Comparison of ENCODE assay signal across 1 cellular context in genomic region chr5:132426525-132427138, GRCh38.
TF ChIP-seq lines count a peak whose summit lies in the region.

No MANE protein-coding gene starts in this region.

TF ChIP-seq in K562, 482 proteins besides CTCF, POLR2A, EP300 and RAD21 (continued from another document and continues in another):
- TF ChIP-seq TEAD4 (IDR thresholded peaks at IDR 0.05; ENCODE audit: low read length) (peak; percentile 91), TEAD4 (CRISPR knock-in tag; IDR thresholded peaks at IDR 0.05; ENCODE audit: borderline replicate concordance) (peak; percentile 83; the same call in 1 of the 2 replicates), E2F6 (IDR thresholded peaks at IDR 0.05; ENCODE audit: borderline replicate concordance in 1 of 2, extremely low read depth in 1 of 2, insufficient read depth in 1 of 2, insufficient read length in 1 of 2, low read depth in 1 of 2, low read length in 1 of 2, poor library complexity in 1 of 2, severe bottlenecking in 1 of 2) (peak; percentile 70 to 79), NR4A1 (CRISPR knock-in tag; IDR thresholded peaks at IDR 0.05) (peak; percentile 5; the same call in 1 of the 2 replicates), NR4A1 (tag; IDR thresholded peaks at IDR 0.05) (peak; percentile 87), CBX1 (IDR thresholded peaks at IDR 0.05; ENCODE audit: low read depth) (peak; percentile 61), FOSL1 (tag; conservative IDR thresholded peaks at IDR 0.05) (peak; percentile 96), NCOA1 (IDR thresholded peaks at IDR 0.05; ENCODE audit: low read depth) (peak; percentile 82), GATA2 (CRISPR knock-in tag; IDR thresholded peaks at IDR 0.05) (peak; percentile 69; the same call in 1 of the 2 replicates), ZBTB26 (CRISPR knock-in tag; IDR thresholded peaks at IDR 0.05) (no peak), PTRF (tag; IDR thresholded peaks at IDR 0.05) (no peak), TAL1 (IDR thresholded peaks at IDR 0.05) (peak; percentile 78), ZNF644 (tag; IDR thresholded peaks at IDR 0.05; ENCODE audit: low read depth) (peak; percentile 79; the same call in 1 of the 2 replicates), CAMTA2 (CRISPR knock-in tag; conservative IDR thresholded peaks at IDR 0.05) (no peak), PRDM10 (IDR thresholded peaks at IDR 0.05; ENCODE audit: partially characterized antibody) (peak; percentile 17), HMGN3 (IDR thresholded peaks at IDR 0.05; ENCODE audit: borderline replicate concordance, extremely low read depth, insufficient read length, low read depth, low read length) (peak; percentile 61), ZSCAN29 (IDR thresholded peaks at IDR 0.05) (no peak), CBX3 (IDR thresholded peaks at IDR 0.05; ENCODE audit: borderline replicate concordance in 1 of 2, low read length in 2 of 2) (0 out of 3 replicates have a peak, but pooled peaks of 1 of the 2 experiments have one; percentile 58), ZZZ3 (IDR thresholded peaks at IDR 0.05) (no peak), ZNF311 (CRISPR knock-in tag; IDR thresholded peaks at IDR 0.05) (peak; percentile 38; the same call in 1 of the 2 replicates), ZNF184 (CRISPR knock-in tag; IDR thresholded peaks at IDR 0.05) (no peak), MNT (conservative IDR thresholded peaks at IDR 0.05) (peak in 1 of 2 experiments; percentile 29; a peak in 1 of 4 replicates), MTA2 (IDR thresholded peaks at IDR 0.05; ENCODE audit: low read depth) (peak; percentile 59), EHMT2 (IDR thresholded peaks at IDR 0.05) (no peak), HDAC3 (IDR thresholded peaks at IDR 0.05; ENCODE audit: borderline replicate concordance, partially characterized antibody) (peak; percentile 33), NFIC (IDR thresholded peaks at IDR 0.05) (peak; percentile 79), BCOR (IDR thresholded peaks at IDR 0.05) (peak; percentile 82), USF1 (CRISPR knock-in tag; IDR thresholded peaks at IDR 0.05) (peak; percentile 58; the same call in 1 of the 2 replicates), SREBF2 (CRISPR knock-in tag; IDR thresholded peaks at IDR 0.05) (0 out of 2 replicates have a peak, but pooled peaks have one; percentile 19), ZBTB8A (IDR thresholded peaks at IDR 0.05; ENCODE audit: partially characterized antibody) (no peak), ZNF444 (CRISPR knock-in tag; IDR thresholded peaks at IDR 0.05) (no peak), NFE2 (IDR thresholded peaks at IDR 0.05; ENCODE audit: low read depth) (peak; percentile 98), ZBTB2 (IDR thresholded peaks at IDR 0.05) (peak; percentile 69; the same call in 1 of the 2 replicates), RREB1 (CRISPR knock-in tag; IDR thresholded peaks at IDR 0.05) (peak; percentile 14; the same call in 1 of the 2 replicates), TCF7 (IDR thresholded peaks at IDR 0.05; ENCODE audit: borderline replicate concordance) (0 out of 2 replicates have a peak, but pooled peaks have one; percentile 32), ZKSCAN8 (CRISPR knock-in tag; IDR thresholded peaks at IDR 0.05) (peak; percentile 100), ZBTB7A (IDR thresholded peaks at IDR 0.05; ENCODE audit: borderline replicate concordance, control insufficient read depth, low read depth, low read length) (peak; percentile 82; the same call in 1 of the 2 replicates), HBP1 (CRISPR knock-in tag; IDR thresholded peaks at IDR 0.05) (0 out of 2 replicates have a peak, but pooled peaks have one; percentile 22), ZBTB17 (CRISPR knock-in tag; IDR thresholded peaks at IDR 0.05) (peak; percentile 91), CXXC5 (CRISPR knock-in tag; IDR thresholded peaks at IDR 0.05) (peak; percentile 78), LCOR (CRISPR knock-in tag; IDR thresholded peaks at IDR 0.05) (peak; percentile 92), NR2C1 (IDR thresholded peaks at IDR 0.05) (peak; percentile 43; the same call in 1 of the 2 replicates), NR2C1 (tag; IDR thresholded peaks at IDR 0.05) (peak; percentile 59; the same call in 1 of the 2 replicates), ZNF707 (CRISPR knock-in tag; conservative IDR thresholded peaks at IDR 0.05) (no peak; the same call in 1 of the 2 replicates), BRD4 (IDR thresholded peaks at IDR 0.05) (no peak), HDAC8 (tag; IDR thresholded peaks at IDR 0.05) (peak; percentile 86), RNF2 (IDR thresholded peaks at IDR 0.05) (peak; percentile 91; the same call in 1 of the 2 replicates), CC2D1A (IDR thresholded peaks at IDR 0.05) (0 out of 2 replicates have a peak, but pooled peaks have one; percentile 47), ELF4 (CRISPR knock-in tag; IDR thresholded peaks at IDR 0.05) (peak; percentile 5; the same call in 1 of the 2 replicates), CBFA2T2 (conservative IDR thresholded peaks at IDR 0.05) (peak; percentile 91), GABPA (tag; conservative IDR thresholded peaks at IDR 0.05; ENCODE audit: low read depth) (peak; percentile 78), SOX6 (IDR thresholded peaks at IDR 0.05) (peak; percentile 64; the same call in 1 of the 2 replicates), GTF2B (IDR thresholded peaks at IDR 0.05; ENCODE audit: extremely low read depth, insufficient read length) (no peak)
